ENCODE assay signal across 1 cellular context in the genomic region with DNA sequence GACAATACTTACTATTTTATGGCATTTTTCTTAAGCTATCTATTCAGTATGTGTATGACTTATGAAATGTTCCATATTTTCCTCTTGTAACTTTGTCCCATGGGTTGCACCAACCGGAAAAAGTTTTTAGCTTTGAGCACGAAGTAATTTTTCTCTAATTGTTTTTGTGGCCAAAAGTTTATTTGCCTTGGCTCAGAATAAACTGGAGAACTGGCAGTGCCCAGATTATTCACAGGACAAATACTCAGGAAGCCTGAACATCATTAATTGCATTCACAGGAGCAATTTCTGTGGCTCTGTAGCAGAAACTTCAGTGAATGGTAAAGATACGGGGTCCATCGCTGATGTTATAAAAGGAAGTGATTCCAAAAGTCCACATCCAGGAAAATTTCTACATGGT.
TF ChIP-seq lines count a peak whose summit lies in the region.

No MANE protein-coding gene starts in this region.

TF ChIP-seq in HepG2, 621 proteins besides CTCF, POLR2A, EP300 and RAD21 (continued from another document):
- TF ChIP-seq, protein P1, sequence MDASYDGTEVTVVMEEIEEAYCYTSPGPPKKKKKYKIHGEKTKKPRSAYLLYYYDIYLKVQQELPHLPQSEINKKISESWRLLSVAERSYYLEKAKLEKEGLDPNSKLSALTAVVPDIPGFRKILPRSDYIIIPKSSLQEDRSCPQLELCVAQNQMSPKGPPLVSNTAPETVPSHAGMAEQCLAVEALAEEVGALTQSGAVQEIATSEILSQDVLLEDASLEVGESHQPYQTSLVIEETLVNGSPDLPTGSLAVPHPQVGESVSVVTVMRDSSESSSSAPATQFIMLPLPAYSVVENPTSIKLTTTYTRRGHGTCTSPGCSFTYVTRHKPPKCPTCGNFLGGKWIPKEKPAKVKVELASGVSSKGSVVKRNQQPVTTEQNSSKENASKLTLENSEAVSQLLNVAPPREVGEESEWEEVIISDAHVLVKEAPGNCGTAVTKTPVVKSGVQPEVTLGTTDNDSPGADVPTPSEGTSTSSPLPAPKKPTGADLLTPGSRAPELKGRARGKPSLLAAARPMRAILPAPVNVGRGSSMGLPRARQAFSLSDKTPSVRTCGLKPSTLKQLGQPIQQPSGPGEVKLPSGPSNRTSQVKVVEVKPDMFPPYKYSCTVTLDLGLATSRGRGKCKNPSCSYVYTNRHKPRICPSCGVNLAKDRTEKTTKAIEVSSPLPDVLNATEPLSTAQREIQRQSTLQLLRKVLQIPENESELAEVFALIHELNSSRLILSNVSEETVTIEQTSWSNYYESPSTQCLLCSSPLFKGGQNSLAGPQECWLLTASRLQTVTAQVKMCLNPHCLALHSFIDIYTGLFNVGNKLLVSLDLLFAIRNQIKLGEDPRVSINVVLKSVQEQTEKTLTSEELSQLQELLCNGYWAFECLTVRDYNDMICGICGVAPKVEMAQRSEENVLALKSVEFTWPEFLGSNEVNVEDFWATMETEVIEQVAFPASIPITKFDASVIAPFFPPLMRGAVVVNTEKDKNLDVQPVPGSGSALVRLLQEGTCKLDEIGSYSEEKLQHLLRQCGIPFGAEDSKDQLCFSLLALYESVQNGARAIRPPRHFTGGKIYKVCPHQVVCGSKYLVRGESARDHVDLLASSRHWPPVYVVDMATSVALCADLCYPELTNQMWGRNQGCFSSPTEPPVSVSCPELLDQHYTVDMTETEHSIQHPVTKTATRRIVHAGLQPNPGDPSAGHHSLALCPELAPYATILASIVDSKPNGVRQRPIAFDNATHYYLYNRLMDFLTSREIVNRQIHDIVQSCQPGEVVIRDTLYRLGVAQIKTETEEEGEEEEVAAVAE (CRISPR knock-in tag; IDR thresholded peaks at IDR 0.05; ENCODE audit: borderline replicate concordance): no peak
- no peak for TF ChIP-seq SMAD1 (CRISPR knock-in tag; IDR thresholded peaks at IDR 0.05; ENCODE audit: borderline replicate concordance, low read depth)
- TF ChIP-seq TBL1XR1 (IDR thresholded peaks at IDR 0.05; ENCODE audit: borderline replicate concordance, low read length, partially characterized antibody): no peak
- no peak for TF ChIP-seq ZNF569 (CRISPR knock-in tag; IDR thresholded peaks at IDR 0.05; ENCODE audit: borderline replicate concordance)
- no peak for TF ChIP-seq HCFC1 (IDR thresholded peaks at IDR 0.05; ENCODE audit: low read depth, low read length)
- no peak for TF ChIP-seq ELK4 (CRISPR knock-in tag; IDR thresholded peaks at IDR 0.05; ENCODE audit: borderline replicate concordance)
- no peak for TF ChIP-seq ATRX (CRISPR knock-in tag; IDR thresholded peaks at IDR 0.05; ENCODE audit: borderline replicate concordance)
- no peak for TF ChIP-seq ZNF839 (CRISPR knock-in tag; IDR thresholded peaks at IDR 0.05; ENCODE audit: borderline replicate concordance)
- no peak for TF ChIP-seq PTBP1 (IDR thresholded peaks at IDR 0.05; ENCODE audit: low read depth, low read length, poor library complexity, severe bottlenecking)
- no peak for TF ChIP-seq SP5 (CRISPR knock-in tag; IDR thresholded peaks at IDR 0.05; ENCODE audit: borderline replicate concordance, low read depth)
- TF ChIP-seq ZNF567 (CRISPR knock-in tag; IDR thresholded peaks at IDR 0.05; ENCODE audit: borderline replicate concordance): no peak
TF ChIP-seq in HepG2: peak in this region for 0.
